8 cellular contexts compared by ENCODE assay signal in the genomic region with DNA sequence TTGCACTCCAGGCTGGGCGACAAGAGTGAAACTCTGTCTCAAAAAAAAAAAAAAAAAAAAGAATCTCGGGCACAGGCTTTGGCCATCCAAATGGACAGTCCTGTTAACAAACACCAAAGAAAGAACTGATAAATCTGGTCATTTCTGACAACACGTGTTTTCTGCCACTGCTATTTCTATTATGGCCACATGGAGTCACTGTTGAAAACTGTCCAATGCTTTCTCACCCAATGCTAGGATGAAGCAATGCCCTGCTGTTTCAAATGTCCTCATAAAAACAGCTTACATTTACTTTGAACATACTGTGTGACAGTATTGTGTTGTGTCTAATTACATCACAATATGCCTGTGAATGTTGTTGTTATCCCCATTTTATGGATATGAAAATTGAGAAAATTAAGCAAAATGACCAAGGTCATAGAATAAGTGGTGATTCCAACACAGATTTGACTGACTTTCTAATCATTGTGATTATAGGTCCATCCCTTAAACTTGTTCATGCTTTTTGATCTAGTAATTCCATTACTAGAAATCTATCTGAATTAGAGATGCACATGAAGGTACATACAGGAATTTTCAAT. TPM values are rescaled to one million over a fixed set of nuclear protein-coding genes. Genes with fewer than 3 reads are reported as not detected.
DNase-seq lines count a peak whose midpoint lies in the region; ATAC-seq and TF ChIP-seq lines count a peak whose summit lies in the region.

No MANE protein-coding gene starts in this region.

- ATAC-seq in activated naive CD8-positive, alpha-beta T cell treated with anti-CD3 and anti-CD28 coated beads, Interleukin-2, amount 10 ng/mL, durations not matched to agents 7 days and 5 days (ENCODE audit: low read depth): peak; percentile 28
- no peak for ATAC-seq in activated naive CD8-positive, alpha-beta T cell treated with anti-CD3 and anti-CD28 coated beads, Interleukin-2, amount 50 U/mL, for 24 hours
- ATAC-seq in HG03378 (IDR thresholded peaks at IDR 0.05; ENCODE audit: unreplicated experiment): peak; percentile 40
- ATAC-seq in GM18858 (IDR thresholded peaks at IDR 0.05; ENCODE audit: unreplicated experiment): no peak

- no peaks in the 10 kb centered on the region for H3K79me2 ChIP-seq in osteoblast (ENCODE audit: insufficient read depth, low read length)

- H3K36me3 ChIP-seq in osteoblast (ENCODE audit: insufficient read depth, low read length): no peaks in the 10 kb centered on the region

- peak; percentile 79 for TF ChIP-seq CTCF in osteoblast (IDR thresholded peaks at IDR 0.05; ENCODE audit: extremely low read depth, low read depth, low read length)

- no peaks in the 10 kb centered on the region for H4K20me1 ChIP-seq in osteoblast (ENCODE audit: insufficient read depth, low read length)

- POLR2A ChIA-PET in activated naive CD8-positive, alpha-beta T cell treated with anti-CD3 and anti-CD28 coated beads, Interleukin-2, amount 10 ng/mL, durations not matched to agents 7 days and 5 days (lab: Charles Lee): interaction anchor here (0.6 to 1.4 kb wide), 6 partner anchors 20 to 290 kb away, joined by 3 to 5 read pairs (median 4); partner anchors contain the start of gene MAP3K8

- no peaks in the 10 kb centered on the region for H3K9me3 ChIP-seq in osteoblast (ENCODE audit: low read depth, low read length)

- no peak for DNase-seq in activated naive CD8-positive, alpha-beta T cell treated with anti-CD3 and anti-CD28 coated beads, Interleukin-2, amount 10 ng/mL, durations not matched to agents 7 days and 5 days
- DNase-seq in activated naive CD8-positive, alpha-beta T cell treated with anti-CD3 and anti-CD28 coated beads, Interleukin-2, amount 50 U/mL, for 24 hours: no peak
- DNase-seq in SW480 (ENCODE audit: low spot score) (peak; percentile 64), fibroblast of peridontal ligament (ENCODE audit: extremely low read depth) (peak; percentile 79), osteoblast (ENCODE audit: insufficient read length, low spot score, missing footprints) (peak; percentile 86)
- no peak for DNase-seq in stimulated activated CD4-positive, alpha-beta T cell treated with anti-CD3 and anti-CD28 coated beads, Interleukin-2, amount 100 ng/mL, for 24 hours

- H3K36me3 Mint-ChIP-seq in activated naive CD8-positive, alpha-beta T cell treated with anti-CD3 and anti-CD28 coated beads, Interleukin-2, amount 10 ng/mL, durations not matched to agents 7 days and 5 days: no peaks in the 10 kb centered on the region
- no peaks in the 10 kb centered on the region for H3K36me3 Mint-ChIP-seq in activated naive CD8-positive, alpha-beta T cell treated with anti-CD3 and anti-CD28 coated beads, Interleukin-2, amount 50 U/mL, for 24 hours (ENCODE audit: low read depth)

- no peak overlapping the region for H3K27ac Mint-ChIP-seq in activated naive CD8-positive, alpha-beta T cell treated with anti-CD3 and anti-CD28 coated beads, Interleukin-2, amount 10 ng/mL, durations not matched to agents 7 days and 5 days
- no peak overlapping the region for H3K27ac Mint-ChIP-seq in activated naive CD8-positive, alpha-beta T cell treated with anti-CD3 and anti-CD28 coated beads, Interleukin-2, amount 50 U/mL, for 24 hours

- no peak overlapping the region for H3K4me3 ChIP-seq in osteoblast (ENCODE audit: insufficient read depth, low read length)

- H3K4me2 ChIP-seq in osteoblast (ENCODE audit: insufficient read depth, low read length): no peak overlapping the region

- no peaks in the 10 kb centered on the region for H3K27me3 ChIP-seq in osteoblast (ENCODE audit: insufficient read depth, low read length)

- no peak overlapping the region for H3K4me3 Mint-ChIP-seq in activated naive CD8-positive, alpha-beta T cell treated with anti-CD3 and anti-CD28 coated beads, Interleukin-2, amount 10 ng/mL, durations not matched to agents 7 days and 5 days
- no peak overlapping the region for H3K4me3 Mint-ChIP-seq in activated naive CD8-positive, alpha-beta T cell treated with anti-CD3 and anti-CD28 coated beads, Interleukin-2, amount 50 U/mL, for 24 hours

- no peaks in the 10 kb centered on the region for H3K9me3 Mint-ChIP-seq in activated naive CD8-positive, alpha-beta T cell treated with anti-CD3 and anti-CD28 coated beads, Interleukin-2, amount 10 ng/mL, durations not matched to agents 7 days and 5 days
- H3K9me3 Mint-ChIP-seq in activated naive CD8-positive, alpha-beta T cell treated with anti-CD3 and anti-CD28 coated beads, Interleukin-2, amount 50 U/mL, for 24 hours: no peaks in the 10 kb centered on the region

- no peak overlapping the region for H2AFZ ChIP-seq in osteoblast (ENCODE audit: low read length)

- no peaks in the 10 kb centered on the region for H3K4me1 ChIP-seq in osteoblast (ENCODE audit: insufficient read depth, low read length)

- H3K27me3 Mint-ChIP-seq in activated naive CD8-positive, alpha-beta T cell treated with anti-CD3 and anti-CD28 coated beads, Interleukin-2, amount 10 ng/mL, durations not matched to agents 7 days and 5 days: no peaks in the 10 kb centered on the region
- H3K27me3 Mint-ChIP-seq in activated naive CD8-positive, alpha-beta T cell treated with anti-CD3 and anti-CD28 coated beads, Interleukin-2, amount 50 U/mL, for 24 hours: peaks cover 2% of the 10 kb centered on the region

- H3K27ac ChIP-seq in osteoblast (ENCODE audit: low read depth, low read length): no peak overlapping the region

- peaks cover 33% of the 10 kb centered on the region for H3K4me1 Mint-ChIP-seq in activated naive CD8-positive, alpha-beta T cell treated with anti-CD3 and anti-CD28 coated beads, Interleukin-2, amount 10 ng/mL, durations not matched to agents 7 days and 5 days
- peaks cover 31% of the 10 kb centered on the region for H3K4me1 Mint-ChIP-seq in activated naive CD8-positive, alpha-beta T cell treated with anti-CD3 and anti-CD28 coated beads, Interleukin-2, amount 50 U/mL, for 24 hours

RNA-seq across cellular contexts. Expression of gene MAP3K8, which starts 19.9 kb away (rescaled TPM):
- total RNA-seq in activated naive CD8-positive, alpha-beta T cell treated with anti-CD3 and anti-CD28 coated beads, Interleukin-2, amount 10 ng/mL, durations not matched to agents 7 days and 5 days: 10 to 100 TPM; 27.7 to 28.3 TPM
- total RNA-seq in osteoblast: 10.3 and 14.5 TPM in 2 replicates

Comparison
In these comparisons a context has a peak if more than half of its experiments do, and no peak if none do; other contexts are left out.
1. ATAC-seq: peak in activated naive CD8-positive, alpha-beta T cell treated with anti-CD3 and anti-CD28 coated beads, Interleukin-2, amount 10 ng/mL, durations not matched to agents 7 days and 5 days (single experiment) and HG03378 (single experiment); none in activated naive CD8-positive, alpha-beta T cell treated with anti-CD3 and anti-CD28 coated beads, Interleukin-2, amount 50 U/mL, for 24 hours (single experiment) and GM18858 (single experiment).
2. DNase-seq: peak in SW480 (single experiment), fibroblast of peridontal ligament (single experiment) and osteoblast (single experiment); none in activated naive CD8-positive, alpha-beta T cell treated with anti-CD3 and anti-CD28 coated beads, Interleukin-2, amount 10 ng/mL, durations not matched to agents 7 days and 5 days (single experiment), activated naive CD8-positive, alpha-beta T cell treated with anti-CD3 and anti-CD28 coated beads, Interleukin-2, amount 50 U/mL, for 24 hours (single experiment) and stimulated activated CD4-positive, alpha-beta T cell treated with anti-CD3 and anti-CD28 coated beads, Interleukin-2, amount 100 ng/mL, for 24 hours (0 of 2).